Comparison of ENCODE assay signal across 7 cellular contexts in the genomic region with DNA sequence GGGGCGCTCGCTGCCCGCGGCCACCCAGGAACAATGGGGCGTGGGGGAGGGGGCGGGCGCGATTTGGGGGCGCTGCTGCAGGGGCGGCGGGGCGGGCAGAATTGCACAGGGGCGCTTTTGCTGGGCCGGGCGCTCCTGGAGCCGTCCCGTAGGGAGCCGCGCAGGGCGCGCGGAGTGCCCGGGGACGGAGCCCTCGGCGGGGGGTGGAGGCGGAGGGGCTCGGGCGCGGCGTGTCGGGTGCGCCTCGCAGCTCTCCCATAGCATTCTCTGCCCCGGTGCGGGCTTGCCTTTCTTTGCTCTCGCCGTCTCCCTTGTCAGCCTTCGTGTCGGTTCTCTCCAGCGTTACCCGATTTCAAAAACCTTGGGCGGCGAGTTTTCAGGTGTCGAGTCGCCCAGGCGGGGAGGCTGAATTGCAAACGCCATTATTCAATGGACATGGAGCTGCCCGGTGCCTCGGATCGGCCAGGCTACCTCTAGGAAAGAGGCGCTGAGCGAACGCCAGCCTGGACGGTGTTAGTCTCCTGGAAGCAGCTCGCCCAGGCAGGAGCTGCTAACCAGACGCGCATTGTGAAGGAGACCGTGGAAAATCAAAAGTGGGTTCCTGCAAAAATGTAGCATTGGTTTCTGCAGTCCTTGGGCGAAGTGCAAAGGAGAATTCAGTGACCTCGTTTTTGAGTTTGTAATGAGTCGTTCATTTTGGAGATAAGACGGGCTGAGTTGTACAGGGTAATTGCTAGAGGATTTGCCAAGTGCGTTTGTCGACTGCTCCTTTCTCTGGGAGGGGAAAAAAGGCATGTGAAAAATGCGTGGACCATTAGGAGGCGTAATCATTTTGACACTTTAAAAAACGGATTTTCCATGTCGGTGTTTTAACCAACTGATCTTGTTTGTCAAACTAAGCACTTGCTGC. TPM values are rescaled to one million over a fixed set of nuclear protein-coding genes. Genes with fewer than 3 reads are reported as not detected.
DNase-seq lines count a peak whose midpoint lies in the region; ATAC-seq lines count a peak whose summit lies in the region.

No MANE protein-coding gene starts in this region.

- ATAC-seq in GM18499 (IDR thresholded peaks at IDR 0.05; ENCODE audit: insufficient read depth, unreplicated experiment): peak; percentile 3
- ATAC-seq in HG02870 (IDR thresholded peaks at IDR 0.05; ENCODE audit: unreplicated experiment): peak; percentile 18

- DNase-seq in NCI-H748 (lab: John Stamatoyannopoulos, UW; ENCODE audit: unreplicated experiment) (peak; percentile 70), globus pallidus (ENCODE audit: low spot score) (peak; percentile 67), occipital lobe (lab: John Stamatoyannopoulos, UW) (peak; percentile 62), NCI-H1436 treated with DMSO at 0.1 percent for 48 hours (lab: John Stamatoyannopoulos, UW) (no peak)
- DNase-seq in activated naive CD4-positive, alpha-beta T cell treated with Interleukin-2 at 50 U/mL for 16 hours: peak; percentile 20

RNA-seq across cellular contexts. Expression of a gene that starts 0.6 kb away (rescaled TPM):
- 372 TPM for total RNA-seq in occipital lobe
